Comparison of ENCODE assay signal across 18 cellular contexts in the genomic region with DNA sequence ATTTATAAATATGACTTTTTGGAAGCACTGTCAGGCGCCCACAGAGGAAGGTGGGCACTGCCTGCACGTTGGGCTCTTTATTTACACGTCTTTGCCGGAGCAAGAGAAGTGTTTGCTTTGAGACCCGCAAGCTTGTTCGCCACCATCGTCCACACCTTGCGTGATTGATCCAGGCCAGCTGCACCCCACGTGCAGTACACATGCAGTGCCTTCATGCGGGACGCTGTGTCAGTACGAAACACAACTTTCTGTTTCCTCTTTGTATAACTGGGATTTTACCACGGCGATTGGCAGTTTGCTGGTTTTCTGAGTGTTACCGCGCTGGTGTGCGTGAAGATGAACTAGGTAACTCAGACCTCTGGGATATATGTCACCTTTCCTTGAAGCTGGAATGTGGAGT.
"Had no signal": no experiment of that assay in that cellular context is flagged by ENCODE, and none has a peak within 500 bp of the region (broad histone marks: within the 10 kb centered on the region; RNA-seq: fewer than 3 reads in every experiment).

No MANE protein-coding gene starts in this region.

- DNase-seq: KBM-7, NCI-H1105, NCI-H1417 treated with DMSO at 0.1 percent for 48 hours, NCI-H146, NCI-H1694 treated with DMSO at 0.1 percent for 48 hours, NCI-H1930, NCI-H2081, NCI-H2171, NCI-H226, NCI-H446, NCI-H510A, NCI-H524 treated with DMSO at 0.1 percent for 48 hours, NCI-H69, Right ventricle myocardium superior, RPMI8226, SIG-M5 had no signal

- H3K27ac ChIP-seq: SJSA1, SK-N-MC had no signal
